ENCODE assay signal across 14 cellular contexts in genomic region chr21:36718951-36719501, GRCh38. TPM values are rescaled to one million over a fixed set of nuclear protein-coding genes. Genes with fewer than 3 reads are reported as not detected.
A peak's percentile ranks its signal among the peaks of the same experiment; 100 is the strongest.
DNase-seq lines count a peak whose midpoint lies in the region; ATAC-seq and TF ChIP-seq lines count a peak whose summit lies in the region.
"Had no signal": no experiment of that assay in that cellular context is flagged by ENCODE, and none has a peak within 500 bp of the region (broad histone marks: within the 10 kb centered on the region; RNA-seq: fewer than 3 reads in every experiment).

No MANE protein-coding gene starts in this region.

- no peak overlapping the region for H3K4me3 Mint-ChIP-seq in endodermal cell
- H3K4me3 Mint-ChIP-seq: nephron; T-helper 2 cell treated with Interferon-gamma antibody and Interleukin-4, amounts not matched to agents 5 μg/mL and 100 μg/mL, for 36 hours had no signal

- TF ChIP-seq CTCF in endodermal cell (conservative IDR thresholded peaks at IDR 0.05) (no peak), mucosa of descending colon (IDR thresholded peaks at IDR 0.05) (no peak), vagina (IDR thresholded peaks at IDR 0.05) (no peak)

- H3K9ac ChIP-seq in endodermal cell (ENCODE audit: extremely low read depth, low read length, poor library complexity, severe bottlenecking) = no peak overlapping the region

- H3K9me3 Mint-ChIP-seq in endodermal cell = no peaks in the 10 kb centered on the region
- H3K9me3 Mint-ChIP-seq: nephron; T-helper 2 cell treated with Interferon-gamma antibody and Interleukin-4, amounts not matched to agents 5 μg/mL and 100 μg/mL, for 36 hours had no signal

- peaks cover 4% of the 10 kb centered on the region for H3K4me1 Mint-ChIP-seq in endodermal cell

- 82% methylated on average over 18 of the region's 18 CpGs for WGBS in right cardiac atrium
- 90 to 94% methylated on average over 5 to 18 of the region's 18 CpGs for WGBS in endodermal cell (ENCODE audit: insufficient coverage in 1 of 2, insufficient read length in 1 of 2), 2 experiments
- 79 to 82% methylated on average over 18 of the region's 18 CpGs for WGBS in aorta, 2 donors

- H3K27ac Mint-ChIP-seq in endodermal cell = no peak overlapping the region
- H3K27ac Mint-ChIP-seq: nephron; T-helper 2 cell treated with Interferon-gamma antibody and Interleukin-4, amounts not matched to agents 5 μg/mL and 100 μg/mL, for 36 hours had no signal

- H3K9me3 ChIP-seq in right cardiac atrium (ENCODE audit: control insufficient read depth, low read length) = no peaks in the 10 kb centered on the region
- H3K9me3 ChIP-seq in endodermal cell (ENCODE audit: control insufficient read depth, low read length) = no peaks in the 10 kb centered on the region
- no peaks in the 10 kb centered on the region for H3K9me3 ChIP-seq in mucosa of descending colon
- H3K9me3 ChIP-seq in aorta (ENCODE audit: control insufficient read depth, low read length) = peaks cover 2% of the 10 kb centered on the region
- no peaks in the 10 kb centered on the region for H3K9me3 ChIP-seq in vagina

- H3K4me3 ChIP-seq in right cardiac atrium (ENCODE audit: low read length) = no peak overlapping the region
- no peak overlapping the region for H3K4me3 ChIP-seq in endodermal cell (ENCODE audit: low read length)
- H3K4me3 ChIP-seq in mucosa of descending colon = no peak overlapping the region
- H3K4me3 ChIP-seq in aorta (ENCODE audit: low read length in 2 of 2) = no peak overlapping the region
- H3K4me3 ChIP-seq in vagina = no peak overlapping the region

- intact Hi-C loops in right cardiac atrium (cut with DNase I) (no loop called here), left ventricle myocardium superior (cut with micrococcal nuclease) (no loop called here), mucosa of descending colon (cut with DNase I, micrococcal nuclease) (no loop called here), aorta (cut with DNase I) (no loop called here), vagina (cut with DNase I) (no loop called here)

- H3K27me3 ChIP-seq in right cardiac atrium (ENCODE audit: control insufficient read depth, insufficient read depth) = no peaks in the 10 kb centered on the region
- peaks cover 36% of the 10 kb centered on the region for H3K27me3 ChIP-seq in endodermal cell (ENCODE audit: control insufficient read depth, insufficient read depth, low read length, poor library complexity, severe bottlenecking)
- H3K27me3 ChIP-seq in aorta (ENCODE audit: control insufficient read depth in 1 of 2, insufficient read depth in 2 of 2, low read length in 1 of 2) = no peaks in the 10 kb centered on the region
- H3K27me3 ChIP-seq in vagina = no peaks in the 10 kb centered on the region

- no peaks in the 10 kb centered on the region for H3K36me3 Mint-ChIP-seq in endodermal cell (ENCODE audit: low read depth)

- H3K4me1 ChIP-seq in right cardiac atrium (ENCODE audit: control insufficient read depth, insufficient read depth, low read length) (no peaks in the 10 kb centered on the region), endodermal cell (ENCODE audit: control insufficient read depth, insufficient read depth, low read length) (no peaks in the 10 kb centered on the region), mucosa of descending colon (ENCODE audit: low read depth) (peaks cover 8% of the 10 kb centered on the region), aorta (ENCODE audit: control insufficient read depth in 1 of 2, insufficient read depth in 2 of 2, low read length in 2 of 2) (no peaks in the 10 kb centered on the region), vagina (no peaks in the 10 kb centered on the region)

- peak; percentile 25 to 33 for ATAC-seq in right cardiac atrium
- no peak for ATAC-seq in left ventricle myocardium superior
- ATAC-seq in mucosa of descending colon = peak; percentile 92
- ATAC-seq in aorta (ENCODE audit: low FRiP score) = no peak
- no peak for ATAC-seq in GM19035 (IDR thresholded peaks at IDR 0.05; ENCODE audit: unreplicated experiment)

- H3K27me3 Mint-ChIP-seq in endodermal cell (ENCODE audit: insufficient read depth) = peaks cover 56% of the 10 kb centered on the region

- H3K27ac ChIP-seq in right cardiac atrium (ENCODE audit: low read length) = no peak overlapping the region
- no peak overlapping the region for H3K27ac ChIP-seq in endodermal cell (ENCODE audit: low read depth, low read length)
- H3K27ac ChIP-seq in aorta (ENCODE audit: low read depth in 1 of 2, low read length in 2 of 2) = no peak overlapping the region
- H3K27ac ChIP-seq in vagina = no peak overlapping the region

- peak in 1 of 3 donors; percentile 47 for DNase-seq in right cardiac atrium
- no peak for DNase-seq in left ventricle myocardium superior
- peak; percentile 48 for DNase-seq in endodermal cell
- peak; percentile 84 to 88 (median 86) for DNase-seq in mucosa of descending colon
- DNase-seq in aorta = peak; percentile 39 to 61
- DNase-seq in vagina (ENCODE audit: extremely low spot score in 2 of 2) = no peak
- no peak for DNase-seq in 8988T
- DNase-seq: ACHN; activated CD8-positive, alpha-beta memory T cell treated with anti-CD3 and anti-CD28 coated beads, Interleukin-2, amount 50 U/mL, for 4 hours; DMS153; NCI-H187 treated with DMSO at 0.1 percent for 48 hours had no signal

- TF ChIP-seq POLR2A in vagina (IDR thresholded peaks at IDR 0.05) = no peak

- H3K36me3 ChIP-seq in endodermal cell (ENCODE audit: control insufficient read depth, insufficient read depth, low read length) (no peaks in the 10 kb centered on the region), mucosa of descending colon (ENCODE audit: low read depth) (no peaks in the 10 kb centered on the region), aorta (ENCODE audit: control insufficient read depth in 1 of 2, insufficient read depth in 2 of 2, low read length in 1 of 2) (no peaks in the 10 kb centered on the region), vagina (no peaks in the 10 kb centered on the region)

RNA-seq across cellular contexts. Expression of gene SIM2, which starts 20.1 kb away (rescaled TPM):
- total RNA-seq in right cardiac atrium = not detected
- polyA plus RNA-seq in right cardiac atrium = not detected
- not detected for total RNA-seq in left ventricle myocardium superior
- not detected for total RNA-seq in endodermal cell
- polyA plus RNA-seq in endodermal cell (2013, experiment 1 of 2) = not detected
- 0.04 TPM for polyA plus RNA-seq in endodermal cell (2013, experiment 2 of 2)
- not detected for total RNA-seq in mucosa of descending colon
- total RNA-seq in aorta = not detected
- not detected for polyA plus RNA-seq in aorta
- not detected for total RNA-seq in vagina

Comparison
In these comparisons a context has a peak if more than half of its experiments do, and no peak if none do; other contexts are left out.
1. ATAC-seq: peak in right cardiac atrium (2 of 2) and mucosa of descending colon (single experiment); none in left ventricle myocardium superior (single experiment), aorta (single experiment) and GM19035 (single experiment).
2. DNase-seq: peak in endodermal cell (single experiment), mucosa of descending colon (3 of 3) and aorta (2 of 2); none in left ventricle myocardium superior (single experiment), vagina (0 of 2) and 8988T (single experiment).